Comparison of ENCODE assay signal across 17 cellular contexts in the genomic region with DNA sequence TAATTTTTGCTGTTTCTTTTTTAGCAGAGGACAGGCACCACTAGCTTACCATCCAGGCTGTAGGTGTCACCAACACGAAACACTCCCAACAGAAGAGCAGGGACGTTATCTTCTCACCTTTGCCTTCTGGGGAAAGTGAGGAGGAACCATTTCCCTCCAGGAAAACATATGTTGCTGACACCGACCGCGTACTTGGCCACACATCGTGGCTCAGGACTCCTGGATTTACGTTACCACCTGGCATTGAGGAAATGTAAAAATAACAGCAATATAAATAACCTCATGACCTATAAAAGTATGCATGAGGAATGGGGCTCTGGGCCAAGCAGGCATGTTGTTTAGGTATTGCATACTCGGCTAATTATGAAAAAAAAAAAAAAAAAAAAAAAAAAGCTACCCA.
A peak's percentile ranks its signal among the peaks of the same experiment; 100 is the strongest.
DNase-seq lines count a peak whose midpoint lies in the region; ATAC-seq and TF ChIP-seq lines count a peak whose summit lies in the region.
"Had no signal": no experiment of that assay in that cellular context is flagged by ENCODE, and none has a peak within 500 bp of the region (broad histone marks: within the 10 kb centered on the region; RNA-seq: fewer than 3 reads in every experiment).

No MANE protein-coding gene starts in this region.

- 60% methylated on average over 8 of the region's 8 CpGs for WGBS in esophagus muscularis mucosa
- 44 to 62% methylated on average over 7 to 8 of the region's 8 CpGs for WGBS in transverse colon (ENCODE audit: low coverage in 1 of 2), 2 donors

- H4K20me1 ChIP-seq in GM23338 (replicated peaks; ENCODE audit: insufficient read depth), result no peaks in the 10 kb centered on the region

- H3K36me3 ChIP-seq in GM23338 (ENCODE audit: insufficient read depth), result no peaks in the 10 kb centered on the region
- no peaks in the 10 kb centered on the region for H3K36me3 ChIP-seq in esophagus muscularis mucosa
- H3K36me3 ChIP-seq in transverse colon, result no peaks in the 10 kb centered on the region
- H3K36me3 ChIP-seq: BE2C, ovary had no signal

- no peak for ATAC-seq in GM23338
- no peak for ATAC-seq in HG02763 (IDR thresholded peaks at IDR 0.05; ENCODE audit: unreplicated experiment)
- no peak for ATAC-seq in HG03342 (IDR thresholded peaks at IDR 0.05; ENCODE audit: unreplicated experiment)
- ATAC-seq: activated T-helper 17 cell treated with anti-CD3 and anti-CD28 coated beads, Interleukin-2, amount 50 U/mL, for 72 hours; K562 had no signal

- TF ChIP-seq POLR2A in esophagus muscularis mucosa (IDR thresholded peaks at IDR 0.05; ENCODE audit: low read depth) (no peak), transverse colon (IDR thresholded peaks at IDR 0.05) (no peak)

- TF ChIP-seq CTCF in GM23338 (conservative IDR thresholded peaks at IDR 0.05; ENCODE audit: low read depth in 2 of 2) (no peak), esophagus muscularis mucosa (IDR thresholded peaks at IDR 0.05) (no peak), osteocyte (IDR thresholded peaks at IDR 0.05) (no peak), transverse colon (IDR thresholded peaks at IDR 0.05) (no peak)

- peak overlapping the region; percentile 14; the same call in 1 of the 2 replicates for H2AFZ ChIP-seq in GM23338

- H3K4me1 Mint-ChIP-seq in GM23338 (peaks cover 55% of the 10 kb centered on the region), osteocyte (ENCODE audit: unreplicated experiment) (peaks cover 79% of the 10 kb centered on the region)
- H3K4me1 Mint-ChIP-seq: activated T-helper 17 cell treated with anti-CD3 and anti-CD28 coated beads, Interleukin-2, amount 50 U/mL, for 72 hours had no signal

- no peak overlapping the region for H3K27ac ChIP-seq in GM23338 (ENCODE audit: low read depth)
- H3K27ac ChIP-seq in esophagus muscularis mucosa (replicated peaks in 1 of 4), result peak overlapping the region; percentile 83 to 90 (median 87)
- H3K27ac ChIP-seq in transverse colon, result peak overlapping the region in 1 of 4 donors; percentile 35
- H3K27ac ChIP-seq: ovary had no signal

- H3K79me2 ChIP-seq in GM23338 (replicated peaks; ENCODE audit: insufficient read depth), result no peaks in the 10 kb centered on the region

- H3K9me3 Mint-ChIP-seq in GM23338 (no peaks in the 10 kb centered on the region), osteocyte (ENCODE audit: unreplicated experiment) (no peaks in the 10 kb centered on the region)
- H3K9me3 Mint-ChIP-seq: activated T-helper 17 cell treated with anti-CD3 and anti-CD28 coated beads, Interleukin-2, amount 50 U/mL, for 72 hours had no signal

- DNase-seq in GM23338 (ENCODE audit: low spot score) (no peak), SHP77 treated with DMSO at 0.1 percent for 48 hours (lab: John Stamatoyannopoulos, UW) (peak; percentile 49), esophagus muscularis mucosa (ENCODE audit: extremely low spot score) (no peak), osteocyte (ENCODE audit: extremely low spot score, unreplicated experiment) (no peak), COLO829 (ENCODE audit: low spot score) (no peak), transverse colon (no peak)
- DNase-seq: erythroblast, NCI-H1048, NCI-H748 treated with DMSO at 0.1 percent for 48 hours, T-helper 2 cell had no signal

- H3K9me2 ChIP-seq in GM23338 (ENCODE audit: insufficient read depth), result no peaks in the 10 kb centered on the region

- no peak overlapping the region for H3K4me3 ChIP-seq in GM23338
- H3K4me3 ChIP-seq in esophagus muscularis mucosa, result no peak overlapping the region
- no peak overlapping the region for H3K4me3 ChIP-seq in transverse colon
- H3K4me3 ChIP-seq: K562, ovary, smooth muscle cell had no signal

- H3K9me3 ChIP-seq in esophagus muscularis mucosa, result no peaks in the 10 kb centered on the region
- H3K9me3 ChIP-seq in transverse colon, result no peaks in the 10 kb centered on the region
- H3K9me3 ChIP-seq: BE2C, ovary had no signal

- H3K4me3 Mint-ChIP-seq in GM23338, result no peak overlapping the region
- H3K4me3 Mint-ChIP-seq in osteocyte (ENCODE audit: unreplicated experiment), result peak overlapping the region; percentile 16
- H3K4me3 Mint-ChIP-seq: activated T-helper 17 cell treated with anti-CD3 and anti-CD28 coated beads, Interleukin-2, amount 50 U/mL, for 72 hours had no signal

- H3K4me1 ChIP-seq in GM23338 (ENCODE audit: insufficient read depth) (peaks cover 25% of the 10 kb centered on the region), esophagus muscularis mucosa (peaks cover 6 to 59% (median 39%) of the 10 kb centered on the region in 4 donors), transverse colon (no peaks in the 10 kb centered on the region)
- H3K4me1 ChIP-seq: BE2C had no signal

- in situ Hi-C loops in transverse colon (cut with MboI; ENCODE audit: low pct_ligation_motif_present in 1 of 4, low pct_unique_long_range_greater_than_20kb in 1 of 4, low sequenced_read_pairs in 3 of 4), result loop anchor here in 1 of 4 donors (25.0 kb wide), 1 partner anchor 958 kb away; no protein-coding TSS in a partner anchor

- TF ChIP-seq EP300 in esophagus muscularis mucosa (IDR thresholded peaks at IDR 0.05) (no peak), transverse colon (IDR thresholded peaks at IDR 0.05; ENCODE audit: low read depth) (no peak)

- H3K27me3 Mint-ChIP-seq in GM23338 (ENCODE audit: insufficient read depth, low read depth, poor library complexity), result peaks cover 12% of the 10 kb centered on the region
- no peaks in the 10 kb centered on the region for H3K27me3 Mint-ChIP-seq in osteocyte (ENCODE audit: unreplicated experiment)

- H3F3A ChIP-seq in GM23338 (replicated peaks; ENCODE audit: low read depth), result no peaks in the 10 kb centered on the region

- intact Hi-C loops in esophagus muscularis mucosa (cut with DNase I) (no loop called here), transverse colon (cut with DNase I; ENCODE audit: low total_unique reads) (no loop called here)

- H3K36me3 Mint-ChIP-seq in GM23338 (ENCODE audit: low read depth) (no peaks in the 10 kb centered on the region; the same call in 2 of the 3 replicates), osteocyte (ENCODE audit: unreplicated experiment) (no peaks in the 10 kb centered on the region)

- H3K27me3 ChIP-seq in GM23338 (ENCODE audit: insufficient read depth) (no peaks in the 10 kb centered on the region), esophagus muscularis mucosa (no peaks in the 10 kb centered on the region), transverse colon (peaks cover 5% of the 10 kb centered on the region)
- H3K27me3 ChIP-seq: BE2C, ovary had no signal

- no peak overlapping the region for H3K4me2 ChIP-seq in GM23338
- H3K4me2 ChIP-seq: smooth muscle cell had no signal

- H3K27ac Mint-ChIP-seq in GM23338 (no peak overlapping the region), osteocyte (ENCODE audit: unreplicated experiment) (peak overlapping the region; percentile 97)
- H3K27ac Mint-ChIP-seq: activated T-helper 17 cell treated with anti-CD3 and anti-CD28 coated beads, Interleukin-2, amount 50 U/mL, for 72 hours had no signal

TF ChIP-seq in GM23338, 12 proteins besides CTCF, POLR2A, EP300 and RAD21:
- no peak for TF ChIP-seq CREB1 (CRISPR knock-in tag; IDR thresholded peaks at IDR 0.05; ENCODE audit: low read depth)
